Comparison of ENCODE assay signal across 8 cellular contexts in the genomic region with DNA sequence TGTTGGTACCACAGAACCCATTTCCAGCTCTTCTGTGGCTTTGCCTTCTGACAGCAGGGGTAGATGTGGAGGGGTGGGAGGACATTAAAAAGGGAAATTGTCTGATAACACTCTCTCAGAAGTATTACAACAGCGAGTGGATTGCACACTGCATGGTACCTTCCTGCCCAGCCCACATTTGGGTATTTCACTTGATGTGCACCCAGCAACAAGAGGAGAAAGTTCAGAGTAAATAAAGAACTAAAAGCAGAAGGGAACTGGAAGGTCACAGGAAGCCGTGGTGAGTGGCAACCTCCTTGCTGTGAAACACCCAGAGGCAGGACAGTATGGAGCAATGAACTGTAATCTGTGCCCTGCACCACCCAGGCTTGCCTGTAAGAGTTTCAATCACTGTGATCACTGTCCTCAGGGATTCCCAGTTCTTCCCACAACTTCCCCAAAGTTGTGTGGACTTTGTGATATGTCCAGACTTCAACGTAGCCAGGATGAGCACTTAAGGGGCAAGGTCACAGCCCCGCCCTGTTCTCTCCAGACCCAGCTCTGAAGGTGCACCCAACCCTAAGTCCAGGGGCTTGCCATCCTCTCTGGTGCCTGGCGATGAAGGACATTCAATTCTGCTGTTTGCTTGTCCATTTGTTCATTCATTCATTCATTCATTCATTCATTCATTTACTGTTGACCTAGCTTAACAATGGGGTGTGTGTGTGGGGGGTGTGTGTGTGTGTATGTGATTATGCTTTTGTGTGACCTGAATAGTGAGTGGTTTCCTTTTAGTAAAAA. TPM values are rescaled to one million over a fixed set of nuclear protein-coding genes. Genes with fewer than 3 reads are reported as not detected.
A peak's percentile ranks its signal among the peaks of the same experiment; 100 is the strongest.
DNase-seq lines count a peak whose midpoint lies in the region; ATAC-seq and TF ChIP-seq lines count a peak whose summit lies in the region.

No MANE protein-coding gene starts in this region.

- no peaks in the 10 kb centered on the region for H3K4me1 ChIP-seq in Peyer's patch

- H3K27ac ChIP-seq in Peyer's patch = no peak overlapping the region

- TF ChIP-seq POLR2A in Peyer's patch (IDR thresholded peaks at IDR 0.05) = no peak

- H3K9me3 ChIP-seq in Peyer's patch = no peaks in the 10 kb centered on the region

- H3K4me3 ChIP-seq in Peyer's patch = no peak overlapping the region

- H3K27me3 ChIP-seq in Peyer's patch = no peaks in the 10 kb centered on the region

- H3K36me3 ChIP-seq in Peyer's patch = no peaks in the 10 kb centered on the region

- ATAC-seq in GM19452 (IDR thresholded peaks at IDR 0.05; ENCODE audit: unreplicated experiment) = peak; percentile 61
- ATAC-seq in HG02852 (IDR thresholded peaks at IDR 0.05; ENCODE audit: unreplicated experiment) = no peak
- no peak for ATAC-seq in HG03378 (IDR thresholded peaks at IDR 0.05; ENCODE audit: unreplicated experiment)
- ATAC-seq in HG03196 (IDR thresholded peaks at IDR 0.05; ENCODE audit: unreplicated experiment) = no peak

- TF ChIP-seq CTCF in Peyer's patch (IDR thresholded peaks at IDR 0.05) = no peak

- peak in 2 of 3 donors; percentile 45 to 59 for DNase-seq in Peyer's patch
- peak; percentile 22 for DNase-seq in activated gamma-delta T cell treated with anti-CD3 and anti-CD28 coated beads, Interleukin-2, amount 50 U/mL, for 16 hours (ENCODE audit: low read depth)
- DNase-seq in stimulated activated CD8-positive, alpha-beta memory T cell treated with anti-CD3 and anti-CD28 coated beads, Interleukin-12 subunit alpha, Interleukin-12 subunit beta, amount 100 ng/mL, for 1 hour (ENCODE audit: low read depth) = peak; percentile 14
- no peak for DNase-seq in NCI-H1105 treated with DMSO at 0.1 percent for 48 hours (lab: John Stamatoyannopoulos, UW)

RNA-seq across cellular contexts. Expression of a gene that starts 18.7 kb away (rescaled TPM):
- total RNA-seq in Peyer's patch = under 1 TPM in 3 of 4 donors, not detected in 1; 0.18 to 0.80 (median 0.28) TPM

RNA-seq across cellular contexts. Expression of a gene that starts 25.0 kb away (rescaled TPM):
- 1 to 10 TPM in 3 of 4 donors, under 1 TPM in 1; 0.70 to 8.3 (median 4.9) TPM for total RNA-seq in Peyer's patch
